In genomic region chr18:38634117-38634516, GRCh38 we compare ENCODE assay signal across 27 cellular contexts.
"Had no signal": no experiment of that assay in that cellular context is flagged by ENCODE, and none has a peak within 500 bp of the region (broad histone marks: within the 10 kb centered on the region; RNA-seq: fewer than 3 reads in every experiment).

No MANE protein-coding gene starts in this region.

- H3K9me3 ChIP-seq: testis, thoracic aorta, thyroid gland, upper lobe of right lung, uterus, vagina had no signal

- DNase-seq: stimulated activated CD4-positive, alpha-beta T cell treated with anti-CD3 and anti-CD28 coated beads, Interleukin-2, amount 100 ng/mL, for 48 hours; stimulated activated CD4-positive, alpha-beta T cell treated with anti-CD3 and anti-CD28 coated beads, Interleukin-4, amount 100 ng/mL, for 1 hour; stimulated activated CD4-positive, alpha-beta T cell treated with anti-CD3 and anti-CD28 coated beads, Interleukin-4, amount 100 ng/mL, for 24 hours; stimulated activated CD4-positive, alpha-beta T cell treated with anti-CD3 and anti-CD28 coated beads, Interleukin-4, amount 100 ng/mL, for 4 hours; stimulated activated CD8-positive, alpha-beta memory T cell treated with anti-CD3 and anti-CD28 coated beads, Interleukin-4, amount 100 ng/mL, for 48 hours; stimulated activated naive B cell treated with anti-CD40 and anti-IgM and Interleukin-4, amounts not matched to agents 10 μg/mL and 1 μg/mL and 100 μg/mL, for 72 hours; stimulated activated naive CD4-positive, alpha-beta T cell; stimulated activated naive CD4-positive, alpha-beta T cell treated with Interleukin-2 at 50 U/mL for 16 hours; stimulated activated naive CD8-positive, alpha-beta T cell treated with anti-CD3 and anti-CD28 coated beads, Interleukin-15, amount 100 ng/mL, for 72 hours; stimulated activated naive CD8-positive, alpha-beta T cell treated with anti-CD3 and anti-CD28 coated beads, Interleukin-15, Interleukin-2, amounts not matched to agents 100 U/mL and 50 U/mL, for 24 hours; stomach; substantia nigra; testis; thyroid gland; tibial artery; transverse colon; trophoblast cell; upper lobe of left lung; upper lobe of right lung; uterus had no signal

- ATAC-seq: stimulated activated effector memory CD8-positive, alpha-beta T cell treated with anti-CD3 and anti-CD28 coated beads, Interleukin-12 subunit alpha, Interleukin-12 subunit beta, amount 100 ng/mL, for 72 hours; stimulated activated memory B cell treated with anti-CD40 and anti-IgM and Interleukin-4, amounts not matched to agents 10 μg/mL and 1 μg/mL and 100 μg/mL, for 72 hours; stimulated activated naive B cell treated with anti-CD40 and anti-IgM and Interleukin-4, amounts not matched to agents 10 μg/mL and 1 μg/mL and 100 μg/mL, for 72 hours; stimulated activated naive CD8-positive, alpha-beta T cell treated with anti-CD3 and anti-CD28 coated beads, Interleukin-15, amount 100 ng/mL, for 72 hours; stimulated activated naive CD8-positive, alpha-beta T cell treated with anti-CD3 and anti-CD28 coated beads, Interleukin-15, Interleukin-2, amounts not matched to agents 100 U/mL and 50 U/mL, for 24 hours; upper lobe of right lung had no signal

- FAIRE-seq: urothelium cell line had no signal

- H3K4me1 ChIP-seq: stomach, suprapubic skin, testis, thyroid gland, tibial artery, tibial nerve, transverse colon, upper lobe of left lung, upper lobe of right lung, uterus, vagina had no signal

- H3K27me3 ChIP-seq: stomach, suprapubic skin, testis, thyroid gland, tibial artery, tibial nerve, transverse colon, upper lobe of left lung, upper lobe of right lung, uterus, vagina had no signal

- H3K36me3 ChIP-seq: stomach, suprapubic skin, thoracic aorta, thyroid gland, tibial artery, tibial nerve, transverse colon, upper lobe of left lung, upper lobe of right lung, uterus, vagina had no signal

- H3K27ac ChIP-seq: stomach, suprapubic skin, testis, thoracic aorta, thyroid gland, tibial artery, tibial nerve, transverse colon, upper lobe of left lung, upper lobe of right lung, uterus, vagina had no signal

- H3K4me3 ChIP-seq: stomach, suprapubic skin, testis, thoracic aorta, thyroid gland, tibial artery, tibial nerve, transverse colon, upper lobe of left lung, upper lobe of right lung, uterus, vagina had no signal
